9 cellular contexts compared by ENCODE assay signal in the genomic region with DNA sequence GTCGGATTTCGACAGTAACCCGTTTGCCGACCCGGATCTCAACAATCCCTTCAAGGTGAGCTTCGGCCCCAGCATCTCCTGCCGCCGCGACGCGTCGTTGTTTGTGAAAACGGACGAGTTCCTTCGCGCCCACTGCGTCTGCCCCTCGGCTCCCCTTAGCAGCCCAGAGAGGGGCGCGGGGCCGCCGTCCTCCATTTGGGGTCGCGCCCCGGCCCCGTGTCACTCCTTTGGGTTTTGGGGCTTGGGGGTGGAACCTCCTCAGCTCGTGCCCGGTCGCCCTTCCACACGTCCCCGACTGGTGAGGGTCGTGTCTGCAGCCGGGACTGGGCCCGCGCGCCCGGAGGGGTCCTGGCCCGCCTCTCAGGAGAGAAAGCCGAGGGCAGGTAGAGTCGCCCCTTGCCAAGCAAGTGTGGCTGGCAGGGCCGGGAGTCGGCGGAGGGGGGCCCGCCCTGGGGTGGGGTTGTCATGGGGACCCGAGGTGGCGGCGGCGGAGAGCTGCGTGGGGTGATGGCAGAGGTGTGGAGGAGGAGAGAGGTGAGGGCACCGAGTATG. TPM values are rescaled to one million over a fixed set of nuclear protein-coding genes. Genes with fewer than 3 reads are reported as not detected.
DNase-seq lines count a peak whose midpoint lies in the region; FAIRE-seq and TF ChIP-seq lines count a peak whose summit lies in the region.
"Had no signal": no experiment of that assay in that cellular context is flagged by ENCODE, and none has a peak within 500 bp of the region (broad histone marks: within the 10 kb centered on the region; RNA-seq: fewer than 3 reads in every experiment).

No MANE protein-coding gene starts in this region.

- H3K9ac ChIP-seq in endocrine pancreas (ENCODE audit: control insufficient read depth, insufficient read depth, low read length) (peak overlapping the region; percentile 98), mucosa of stomach (ENCODE audit: low read length) (peak overlapping the region; percentile 98)

- no peaks in the 10 kb centered on the region for H3K27me3 ChIP-seq in endocrine pancreas (ENCODE audit: control insufficient read depth, insufficient read depth, low read length)
- H3K27me3 ChIP-seq in mucosa of stomach (ENCODE audit: control insufficient read depth, insufficient read depth, low read length): no peaks in the 10 kb centered on the region

- no peak for FAIRE-seq in H54 (lab: Jason Lieb, UNC)
- FAIRE-seq: TTC549 had no signal

- no peaks in the 10 kb centered on the region for H3K9me3 ChIP-seq in endocrine pancreas (ENCODE audit: control insufficient read depth, low read length)
- H3K9me3 ChIP-seq in mucosa of stomach (ENCODE audit: control insufficient read depth, low read length): no peaks in the 10 kb centered on the region

- H3K4me1 ChIP-seq in endocrine pancreas (ENCODE audit: control insufficient read depth, insufficient read depth, low read length): peaks cover 20% of the 10 kb centered on the region
- peaks cover 8% of the 10 kb centered on the region for H3K4me1 ChIP-seq in mucosa of stomach (ENCODE audit: control insufficient read depth, insufficient read depth, low read length)

- DNase-seq in Daoy (ENCODE audit: low read depth) (peak; percentile 59), H54 (ENCODE audit: insufficient read length, low spot score) (peak; percentile 21), NB4 (ENCODE audit: low read depth) (no peak), NCI-H1436 treated with DMSO at 0.1 percent for 48 hours (lab: John Stamatoyannopoulos, UW) (no peak)
- DNase-seq in activated CD8-positive, alpha-beta memory T cell treated with anti-CD3 and anti-CD28 coated beads for 48 hours (ENCODE audit: low read depth in 2 of 3, low spot score in 2 of 3): peak; percentile 9 to 23 (median 20)
- peak; percentile 35 for DNase-seq in stimulated activated CD8-positive, alpha-beta memory T cell treated with anti-CD3 and anti-CD28 coated beads, Interleukin-7, amount 100 ng/mL, for 24 hours (ENCODE audit: low read depth)

- H3K4me3 ChIP-seq in NB4 (ENCODE audit: low read depth, low read length): peak overlapping the region; percentile 98
- H3K4me3 ChIP-seq in endocrine pancreas (ENCODE audit: control insufficient read depth, insufficient read depth, low read length): peak overlapping the region; percentile 95
- H3K4me3 ChIP-seq in mucosa of stomach (ENCODE audit: low read length): peak overlapping the region; percentile 60

- H3K36me3 ChIP-seq in endocrine pancreas (ENCODE audit: control insufficient read depth, insufficient read depth, low read length) (no peaks in the 10 kb centered on the region), mucosa of stomach (ENCODE audit: control insufficient read depth, insufficient read depth, low read length) (no peaks in the 10 kb centered on the region)

- TF ChIP-seq CTCF in NB4 (IDR thresholded peaks at IDR 0.05; ENCODE audit: low read depth, low read length): no peak

- no peak for TF ChIP-seq POLR2A in H54 (IDR thresholded peaks at IDR 0.05; ENCODE audit: low read depth, low read length)
- no peak for TF ChIP-seq POLR2A in NB4 (IDR thresholded peaks at IDR 0.05; ENCODE audit: extremely low read depth, insufficient read length)

RNA-seq across cellular contexts. Expression of gene SCAMP1, which starts 0.3 kb away (rescaled TPM):
- 41.7 and 46.8 TPM in 2 replicates for total RNA-seq in Daoy (2014; rRNA removed; shearing (Covaris generic))

Comparison
In these comparisons a context has a peak if more than half of its experiments do, and no peak if none do; other contexts are left out.
1. DNase-seq: peak in Daoy (single experiment), H54 (single experiment), activated CD8-positive, alpha-beta memory T cell treated with anti-CD3 and anti-CD28 coated beads for 48 hours (3 of 3) and stimulated activated CD8-positive, alpha-beta memory T cell treated with anti-CD3 and anti-CD28 coated beads, Interleukin-7, amount 100 ng/mL, for 24 hours (single experiment); none in NB4 (single experiment) and NCI-H1436 treated with DMSO at 0.1 percent for 48 hours (single experiment).
2. Peak in every context shown above with its lines, with median percentiles within 50 percentile points of each other: H3K4me3 ChIP-seq.